ENCODE assay signal across 9 cellular contexts in the genomic region with DNA sequence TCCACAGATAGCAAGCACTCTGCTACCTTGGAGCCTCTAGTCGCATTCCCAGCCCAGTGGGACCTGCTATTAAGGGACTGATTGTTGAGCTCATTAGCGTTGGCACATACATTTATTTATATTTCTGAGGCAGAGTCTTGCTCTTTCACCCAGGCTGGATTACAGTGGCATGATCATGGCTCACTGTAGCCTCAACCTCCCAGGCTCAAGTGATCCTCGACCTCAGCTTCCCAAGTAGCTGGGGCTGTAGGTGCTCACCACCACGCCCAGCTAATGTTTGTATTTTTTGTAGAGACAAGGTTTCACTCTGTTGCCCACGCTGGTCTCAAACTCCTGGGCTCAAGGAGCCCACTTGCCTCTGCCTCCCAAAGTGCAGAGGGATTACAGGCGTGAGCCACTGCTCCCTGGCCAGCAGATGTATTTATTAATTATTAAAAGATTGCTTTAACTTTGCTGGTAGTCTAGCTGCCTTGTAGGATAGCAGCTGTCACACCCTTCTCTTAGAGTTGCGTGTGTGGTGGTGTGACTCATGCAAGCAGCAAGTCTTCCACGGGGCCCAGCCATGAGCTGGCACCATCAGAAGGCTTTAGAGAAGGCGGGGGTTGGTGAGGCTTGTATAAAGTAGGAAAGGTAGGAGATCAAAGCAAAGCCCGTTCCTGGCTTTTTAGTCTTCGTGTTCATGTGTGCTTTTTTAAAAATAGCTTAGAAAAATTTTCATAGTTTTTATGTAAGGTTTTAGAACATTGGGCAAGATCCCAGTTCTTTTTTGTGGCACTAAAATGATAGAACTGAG. TPM values are rescaled to one million over a fixed set of nuclear protein-coding genes. Genes with fewer than 3 reads are reported as not detected.
A peak's percentile ranks its signal among the peaks of the same experiment; 100 is the strongest.
DNase-seq lines count a peak whose midpoint lies in the region; ATAC-seq and TF ChIP-seq lines count a peak whose summit lies in the region.
"Had no signal": no experiment of that assay in that cellular context is flagged by ENCODE, and none has a peak within 500 bp of the region (broad histone marks: within the 10 kb centered on the region; RNA-seq: fewer than 3 reads in every experiment).

No MANE protein-coding gene starts in this region.

- H3K36me3 ChIP-seq in gastroesophageal sphincter = peaks cover 0 to 99% of the 10 kb centered on the region in 2 donors

- no peak for TF ChIP-seq CTCF in gastroesophageal sphincter (IDR thresholded peaks at IDR 0.05)

- TF ChIP-seq EP300 in gastroesophageal sphincter (IDR thresholded peaks at IDR 0.05) = no peak

- DNase-seq in M059J (ENCODE audit: low read depth) = peak; percentile 93
- peak; percentile 36 for DNase-seq in activated CD8-positive, alpha-beta memory T cell treated with anti-CD3 and anti-CD28 coated beads, Interleukin-2, amount 50 U/mL, for 4 hours
- DNase-seq in head of caudate nucleus = peak; percentile 51 to 96 (median 80)
- DNase-seq in stimulated activated CD8-positive, alpha-beta memory T cell treated with anti-CD3 and anti-CD28 coated beads, Interleukin-15, amount 100 ng/mL, for 4 hours (ENCODE audit: low read depth in 2 of 2) = peak; percentile 8 to 11
- DNase-seq in NCI-H2107 (lab: John Stamatoyannopoulos, UW) = no peak
- no peak for DNase-seq in NCI-H1105 treated with DMSO at 0.1 percent for 48 hours (lab: John Stamatoyannopoulos, UW)
- DNase-seq: left cardiac atrium had no signal

- H3K4me1 ChIP-seq in gastroesophageal sphincter = peaks cover 0 to 21% (median 0%) of the 10 kb centered on the region in 3 donors

- 57 to 94% methylated on average over 4 to 6 of the region's 11 CpGs for WGBS in gastroesophageal sphincter (ENCODE audit: low coverage in 1 of 2), 2 donors

- TF ChIP-seq POLR2A in gastroesophageal sphincter (IDR thresholded peaks at IDR 0.05) = no peak

- H3K4me3 ChIP-seq in gastroesophageal sphincter = no peak overlapping the region

- H3K27ac ChIP-seq in gastroesophageal sphincter = no peak overlapping the region

- H3K27me3 ChIP-seq in gastroesophageal sphincter = no peaks in the 10 kb centered on the region

- no peaks in the 10 kb centered on the region for H3K9me3 ChIP-seq in gastroesophageal sphincter

- intact Hi-C loops in head of caudate nucleus (cut with DNase I) = no loop called here

- no peak for ATAC-seq in GM19328 (IDR thresholded peaks at IDR 0.05; ENCODE audit: unreplicated experiment)
- no peak for ATAC-seq in gastroesophageal sphincter

RNA-seq across cellular contexts. Expression of a gene that starts 16.5 kb away (rescaled TPM):
- total RNA-seq in M059J (2014; rRNA removed; shearing (Covaris generic)) = 10.6 and 12.0 TPM in 2 replicates
- 10 to 100 TPM in 1 of 4 donors, 1 to 10 TPM in 3; 7.8 to 13.9 (median 8.6) TPM for total RNA-seq in gastroesophageal sphincter

RNA-seq across cellular contexts. Expression of a gene that starts 40.5 kb away (rescaled TPM):
- total RNA-seq in M059J (2014; rRNA removed; shearing (Covaris generic)) = not detected in 2 replicates
- total RNA-seq in gastroesophageal sphincter = not detected
- total RNA-seq: left cardiac atrium had no signal

RNA-seq across cellular contexts. Expression of a gene that starts 40.7 kb away (rescaled TPM):
- total RNA-seq in M059J (2014; rRNA removed; shearing (Covaris generic)) = not detected in 2 replicates
- 1 to 10 TPM; 4.1 to 10.0 (median 5.5) TPM for total RNA-seq in gastroesophageal sphincter

Comparison
In these comparisons a context has a peak if more than half of its experiments do, and no peak if none do; other contexts are left out.
1. DNase-seq: peak in M059J (single experiment), activated CD8-positive, alpha-beta memory T cell treated with anti-CD3 and anti-CD28 coated beads, Interleukin-2, amount 50 U/mL, for 4 hours (single experiment), head of caudate nucleus (42 of 42) and stimulated activated CD8-positive, alpha-beta memory T cell treated with anti-CD3 and anti-CD28 coated beads, Interleukin-15, amount 100 ng/mL, for 4 hours (2 of 2); none in NCI-H2107 (single experiment) and NCI-H1105 treated with DMSO at 0.1 percent for 48 hours (single experiment).